2 cellular contexts compared by ENCODE assay signal in genomic region chr6:37572340-37572739, GRCh38.
TF ChIP-seq lines count a peak whose summit lies in the region.

No MANE protein-coding gene starts in this region.

TF ChIP-seq in SK-N-SH, 30 proteins besides CTCF, POLR2A, EP300 and RAD21:
- TF ChIP-seq, protein P1, sequence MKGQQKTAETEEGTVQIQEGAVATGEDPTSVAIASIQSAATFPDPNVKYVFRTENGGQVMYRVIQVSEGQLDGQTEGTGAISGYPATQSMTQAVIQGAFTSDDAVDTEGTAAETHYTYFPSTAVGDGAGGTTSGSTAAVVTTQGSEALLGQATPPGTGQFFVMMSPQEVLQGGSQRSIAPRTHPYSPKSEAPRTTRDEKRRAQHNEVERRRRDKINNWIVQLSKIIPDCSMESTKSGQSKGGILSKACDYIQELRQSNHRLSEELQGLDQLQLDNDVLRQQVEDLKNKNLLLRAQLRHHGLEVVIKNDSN (IDR thresholded peaks at IDR 0.05; ENCODE audit: borderline replicate concordance, low read depth) = 0 out of 2 replicates have a peak, but pooled peaks have one; percentile 38
- TF ChIP-seq NRF1 (IDR thresholded peaks at IDR 0.05; ENCODE audit: low read depth, low read length) (no peak), CHD2 (IDR thresholded peaks at IDR 0.05; ENCODE audit: low read length, partially characterized antibody) (no peak)

TF ChIP-seq in SK-N-SH treated with all-trans-retinoic acid at 6 μM for 48 hours, 23 proteins besides CTCF, POLR2A, EP300 and RAD21:
- no peak for TF ChIP-seq POU6F1 (CRISPR knock-in tag; IDR thresholded peaks at IDR 0.05; ENCODE audit: borderline replicate concordance, low read depth)
- TF ChIP-seq ZC3H10 (CRISPR knock-in tag; IDR thresholded peaks at IDR 0.05) = no peak
- TF ChIP-seq ZNF565 (CRISPR knock-in tag; conservative IDR thresholded peaks at IDR 0.05; ENCODE audit: low read depth) = no peak
- no peak for TF ChIP-seq ZFP30 (CRISPR knock-in tag; IDR thresholded peaks at IDR 0.05)
- no peak for TF ChIP-seq ARNTL (CRISPR knock-in tag; IDR thresholded peaks at IDR 0.05; ENCODE audit: borderline replicate concordance, low read depth)
- no peak for TF ChIP-seq ESRRG (CRISPR knock-in tag; IDR thresholded peaks at IDR 0.05)
- no peak for TF ChIP-seq GLIS3 (CRISPR knock-in tag; IDR thresholded peaks at IDR 0.05)
- TF ChIP-seq CSDC2 (CRISPR knock-in tag; IDR thresholded peaks at IDR 0.05) = no peak
- no peak for TF ChIP-seq OSR1 (CRISPR knock-in tag; IDR thresholded peaks at IDR 0.05)
- TF ChIP-seq CREB5 (CRISPR knock-in tag; IDR thresholded peaks at IDR 0.05; ENCODE audit: low read depth) = no peak
